ENCODE assay signal across 9 cellular contexts in the genomic region with DNA sequence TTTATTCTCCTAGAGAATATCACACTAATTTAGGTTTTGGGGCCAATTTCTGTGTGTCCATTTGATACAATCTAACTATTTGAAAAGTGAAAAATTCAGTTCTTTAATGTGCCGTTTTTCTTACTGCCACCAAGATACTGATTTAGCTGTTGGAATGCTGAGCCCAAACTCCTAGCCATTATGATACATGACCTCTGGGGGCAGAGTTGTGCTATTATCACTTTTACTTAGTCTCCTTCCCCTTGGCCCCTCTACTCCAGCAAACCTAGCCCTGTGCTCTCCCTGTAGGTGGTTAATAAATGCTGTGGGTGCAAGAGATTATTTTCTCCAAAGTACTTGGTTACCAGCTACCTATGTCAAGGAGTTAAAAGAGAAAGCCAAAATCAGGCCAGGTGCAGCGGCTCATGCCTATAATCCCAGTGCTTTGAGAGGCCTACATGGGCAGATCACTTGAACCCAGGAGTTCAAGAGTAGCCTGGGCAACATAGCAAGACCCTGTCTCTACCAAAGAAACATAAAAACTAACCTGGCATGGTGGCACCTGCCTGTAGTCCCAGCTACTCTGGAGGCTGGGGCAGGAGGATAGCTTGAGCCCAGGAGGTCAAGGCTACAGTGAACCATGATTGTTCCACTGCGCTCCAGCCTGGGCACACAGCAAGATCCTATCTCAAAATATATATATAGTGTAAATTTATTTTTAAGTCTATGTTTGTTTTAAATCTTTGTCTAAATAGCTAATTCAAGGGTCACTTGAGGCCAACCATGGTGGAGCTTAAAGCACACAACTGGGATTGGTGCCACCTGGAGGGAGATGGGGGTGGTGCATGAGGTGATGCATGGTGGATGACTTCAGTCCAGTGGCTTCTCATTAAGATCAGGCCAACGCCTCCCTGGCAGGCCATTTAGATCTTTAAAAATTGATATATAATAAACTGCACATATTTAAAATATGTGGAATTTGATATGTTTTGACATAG.
DNase-seq lines count a peak whose midpoint lies in the region; ATAC-seq, FAIRE-seq and TF ChIP-seq lines count a peak whose summit lies in the region.
"Had no signal": no experiment of that assay in that cellular context is flagged by ENCODE, and none has a peak within 500 bp of the region (broad histone marks: within the 10 kb centered on the region; RNA-seq: fewer than 3 reads in every experiment).

No MANE protein-coding gene starts in this region.

- no peak for ATAC-seq in HG03108 (IDR thresholded peaks at IDR 0.05; ENCODE audit: unreplicated experiment)

- H3K9ac ChIP-seq in smooth muscle cell (ENCODE audit: low read depth), result no peak overlapping the region

- POLR2A ChIA-PET in activated CD4-positive, alpha-beta T cell treated with anti-CD3 and anti-CD28 coated beads, Interleukin-2, amount 10 ng/mL, durations not matched to agents 7 days and 5 days (lab: Charles Lee), result no interaction called here

- H3K4me3 ChIP-seq in smooth muscle cell, result no peak overlapping the region
- H3K4me3 ChIP-seq: skin epidermis had no signal

- peaks cover 8% of the 10 kb centered on the region for H3K4me1 Mint-ChIP-seq in activated CD4-positive, alpha-beta T cell treated with anti-CD3 and anti-CD28 coated beads, Interleukin-2, amount 10 ng/mL, durations not matched to agents 7 days and 5 days
- H3K4me1 Mint-ChIP-seq: activated B cell treated with CpG ODN at 0.5 μM for 24 hours had no signal

- no peak overlapping the region for H2AFZ ChIP-seq in smooth muscle cell (ENCODE audit: low read depth)

- H3K4me1 ChIP-seq in smooth muscle cell (ENCODE audit: low read depth), result no peaks in the 10 kb centered on the region

- no peak overlapping the region for H3K4me3 Mint-ChIP-seq in activated CD4-positive, alpha-beta T cell treated with anti-CD3 and anti-CD28 coated beads, Interleukin-2, amount 10 ng/mL, durations not matched to agents 7 days and 5 days
- H3K4me3 Mint-ChIP-seq: activated B cell treated with CpG ODN at 0.5 μM for 24 hours had no signal

- peak; percentile 8 for DNase-seq in GM04504 (ENCODE audit: low read depth)
- no peak for DNase-seq in HTR-8/SVneo (ENCODE audit: insufficient read length, low spot score)
- peak; percentile 18 for DNase-seq in activated CD4-positive, alpha-beta T cell treated with anti-CD3 and anti-CD28 coated beads, Interleukin-2, amount 10 ng/mL, durations not matched to agents 7 days and 5 days
- DNase-seq in fibroblast of peridontal ligament (ENCODE audit: extremely low read depth), result peak; percentile 17
- DNase-seq in smooth muscle cell (lab: John Stamatoyannopoulos, UW; ENCODE audit: unreplicated experiment), result no peak
- DNase-seq in DMS79 (lab: John Stamatoyannopoulos, UW), result no peak
- DNase-seq: activated B cell treated with CpG ODN at 0.5 μM for 24 hours had no signal

- H3K27ac ChIP-seq in smooth muscle cell (ENCODE audit: low read depth), result no peak overlapping the region
- H3K27ac ChIP-seq: skin epidermis had no signal

- CTCF ChIA-PET in activated CD4-positive, alpha-beta T cell treated with anti-CD3 and anti-CD28 coated beads, Interleukin-2, amount 10 ng/mL, durations not matched to agents 7 days and 5 days (lab: Charles Lee), result interaction anchor here (0.6 to 1.6 kb wide), 2 partner anchors 172 to 223 kb away, joined by 6 to 7 read pairs; no protein-coding TSS in a partner anchor

- peaks cover 8% of the 10 kb centered on the region for H3K9me3 Mint-ChIP-seq in activated CD4-positive, alpha-beta T cell treated with anti-CD3 and anti-CD28 coated beads, Interleukin-2, amount 10 ng/mL, durations not matched to agents 7 days and 5 days

- peak; percentile 42 for TF ChIP-seq CTCF in smooth muscle cell (IDR thresholded peaks at IDR 0.05; ENCODE audit: borderline replicate concordance, insufficient read depth, poor library complexity, severe bottlenecking)

- H3K4me2 ChIP-seq in smooth muscle cell, result no peak overlapping the region

- no peaks in the 10 kb centered on the region for H3K27me3 Mint-ChIP-seq in activated CD4-positive, alpha-beta T cell treated with anti-CD3 and anti-CD28 coated beads, Interleukin-2, amount 10 ng/mL, durations not matched to agents 7 days and 5 days
- H3K27me3 Mint-ChIP-seq: activated B cell treated with CpG ODN at 0.5 μM for 24 hours had no signal

- 95% methylated on average over 4 of the region's 4 CpGs for WGBS in smooth muscle cell (ENCODE audit: low lambda C conversion rate)

- H3K36me3 Mint-ChIP-seq in activated CD4-positive, alpha-beta T cell treated with anti-CD3 and anti-CD28 coated beads, Interleukin-2, amount 10 ng/mL, durations not matched to agents 7 days and 5 days (ENCODE audit: low read depth), result peaks cover 2% of the 10 kb centered on the region

- H3K36me3 ChIP-seq in smooth muscle cell (ENCODE audit: low read depth), result no peaks in the 10 kb centered on the region

- no peaks in the 10 kb centered on the region for H3K27me3 ChIP-seq in smooth muscle cell (ENCODE audit: low read depth)

- peak; percentile 86 for FAIRE-seq in HTR-8/SVneo (lab: Jason Lieb, UNC)

- no peaks in the 10 kb centered on the region for H3F3A ChIP-seq in smooth muscle cell (ENCODE audit: low read depth)

- no peaks in the 10 kb centered on the region for H4K20me1 ChIP-seq in smooth muscle cell (ENCODE audit: low read depth)

- no peaks in the 10 kb centered on the region for H3K9me3 ChIP-seq in smooth muscle cell (replicated peaks; ENCODE audit: low read depth)

- H3K79me2 ChIP-seq in smooth muscle cell (ENCODE audit: low read depth), result no peaks in the 10 kb centered on the region

- H3K27ac Mint-ChIP-seq in activated CD4-positive, alpha-beta T cell treated with anti-CD3 and anti-CD28 coated beads, Interleukin-2, amount 10 ng/mL, durations not matched to agents 7 days and 5 days, result no peak overlapping the region
- H3K27ac Mint-ChIP-seq: activated B cell treated with CpG ODN at 0.5 μM for 24 hours had no signal

Comparison
In these comparisons a context has a peak if more than half of its experiments do, and no peak if none do; other contexts are left out.
1. DNase-seq: peak in GM04504 (single experiment), activated CD4-positive, alpha-beta T cell treated with anti-CD3 and anti-CD28 coated beads, Interleukin-2, amount 10 ng/mL, durations not matched to agents 7 days and 5 days (single experiment) and fibroblast of peridontal ligament (single experiment); none in HTR-8/SVneo (single experiment), smooth muscle cell (single experiment) and DMS79 (single experiment).